Comparison of ENCODE assay signal across 1 cellular context in the genomic region with DNA sequence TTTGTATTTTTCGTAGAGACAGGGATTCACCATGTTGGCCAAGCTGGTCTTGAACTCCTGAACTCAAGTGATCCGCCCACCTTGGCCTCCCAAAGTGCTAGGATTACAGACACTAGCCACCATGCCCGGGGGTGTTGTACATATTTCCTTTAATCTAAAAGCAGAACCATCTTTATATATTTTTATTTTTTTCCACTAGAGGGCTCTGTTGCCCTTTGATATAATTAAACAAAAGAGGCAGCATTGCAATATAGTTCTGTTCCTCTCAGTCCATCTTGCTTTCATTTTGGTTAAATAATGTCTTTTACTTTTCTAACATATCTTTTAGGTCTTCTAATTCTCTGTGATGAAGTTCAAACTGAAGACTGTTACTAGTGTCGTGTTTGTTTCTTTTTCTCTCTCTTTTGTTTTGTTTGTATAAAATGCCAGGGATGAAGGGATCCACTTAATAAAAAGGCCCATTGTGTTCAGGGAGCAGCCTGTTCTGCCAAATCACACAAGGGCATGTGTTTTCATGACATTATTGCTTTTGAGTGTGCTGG.
TF ChIP-seq lines count a peak whose summit lies in the region.

No MANE protein-coding gene starts in this region.

TF ChIP-seq in GM12878, 131 proteins besides CTCF, POLR2A, EP300 and RAD21:
- TF ChIP-seq MTA3 (IDR thresholded peaks at IDR 0.05; ENCODE audit: borderline replicate concordance, low read length) (no peak), SMC3 (IDR thresholded peaks at IDR 0.05; ENCODE audit: borderline replicate concordance, low read length) (peak; percentile 10; the same call in 1 of the 2 replicates)
